1 cellular context compared by ENCODE assay signal in genomic region chr15:89167267-89168176, GRCh38.
TF ChIP-seq lines count a peak whose summit lies in the region.

No MANE protein-coding gene starts in this region.

TF ChIP-seq in SK-N-SH, 30 proteins besides CTCF, POLR2A, EP300 and RAD21 (continued from another document):
- TF ChIP-seq USF2 (IDR thresholded peaks at IDR 0.05; ENCODE audit: borderline replicate concordance, low read depth, low read length) (no peak), ELF1 (IDR thresholded peaks at IDR 0.05) (no peak; the same call in 1 of the 2 replicates), USF1 (IDR thresholded peaks at IDR 0.05; ENCODE audit: borderline replicate concordance, low read depth) (no peak), SIN3A (IDR thresholded peaks at IDR 0.05; ENCODE audit: borderline replicate concordance, low read depth, low read length) (no peak), TEAD4 (IDR thresholded peaks at IDR 0.05; ENCODE audit: borderline replicate concordance, insufficient read depth) (0 out of 2 replicates have a peak, but pooled peaks have one; percentile 26), NRF1 (IDR thresholded peaks at IDR 0.05; ENCODE audit: low read depth, low read length) (no peak), FOSL2 (IDR thresholded peaks at IDR 0.05; ENCODE audit: borderline replicate concordance, low read depth) (peak; percentile 72), JUND (IDR thresholded peaks at IDR 0.05) (peak; percentile 63), RFX5 (IDR thresholded peaks at IDR 0.05; ENCODE audit: low read length) (no peak), NFIC (IDR thresholded peaks at IDR 0.05; ENCODE audit: borderline replicate concordance) (peak; percentile 57; the same call in 1 of the 2 replicates), CHD2 (IDR thresholded peaks at IDR 0.05; ENCODE audit: low read length, partially characterized antibody) (no peak), YY1 (IDR thresholded peaks at IDR 0.05; ENCODE audit: low read depth) (no peak), MEF2A (IDR thresholded peaks at IDR 0.05; ENCODE audit: borderline replicate concordance, low read depth) (peak; percentile 13; the same call in 1 of the 2 replicates), TAF1 (IDR thresholded peaks at IDR 0.05; ENCODE audit: borderline replicate concordance, low read depth, low read length) (no peak), GABPA (IDR thresholded peaks at IDR 0.05; ENCODE audit: low read depth) (no peak), EZH2phosphoT487 (IDR thresholded peaks at IDR 0.05; ENCODE audit: borderline replicate concordance, low read depth) (no peak), TCF12 (IDR thresholded peaks at IDR 0.05) (peak; percentile 71)
